16 cellular contexts compared by ENCODE assay signal in the genomic region with DNA sequence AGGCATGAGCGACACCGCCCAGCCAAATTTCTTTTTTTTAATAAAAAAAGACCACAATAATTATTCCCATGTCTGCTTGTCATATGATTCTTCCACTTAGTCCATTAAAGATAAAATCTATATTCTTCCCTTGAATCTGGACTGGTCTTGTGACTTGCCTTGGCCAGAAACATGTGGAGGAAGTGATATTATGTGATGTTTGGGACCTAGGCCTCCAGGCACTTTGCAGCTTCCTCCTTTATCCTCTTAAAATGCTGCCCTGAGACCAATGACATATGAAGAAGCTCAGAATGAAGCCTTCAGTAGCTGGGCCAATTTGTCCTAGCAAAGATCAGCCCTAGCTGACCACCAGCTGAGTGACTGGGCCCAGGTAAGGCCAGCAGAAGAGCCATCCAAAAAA.
DNase-seq lines count a peak whose midpoint lies in the region; ATAC-seq and TF ChIP-seq lines count a peak whose summit lies in the region.
"Had no signal": no experiment of that assay in that cellular context is flagged by ENCODE, and none has a peak within 500 bp of the region (broad histone marks: within the 10 kb centered on the region; RNA-seq: fewer than 3 reads in every experiment).

No MANE protein-coding gene starts in this region.

- no peak overlapping the region for H3K4me2 ChIP-seq in Loucy (ENCODE audit: low read depth, low read length, poor library complexity, severe bottlenecking)
- H3K4me2 ChIP-seq: A549, GM23338 had no signal

- no peak for TF ChIP-seq CTCF in 22Rv1 (IDR thresholded peaks at IDR 0.05)
- TF ChIP-seq CTCF in Loucy (conservative IDR thresholded peaks at IDR 0.05; ENCODE audit: low read length) = no peak
- no peak for TF ChIP-seq CTCF in spleen (IDR thresholded peaks at IDR 0.05 in 8 of 11, conservative IDR thresholded peaks at IDR 0.05 in 3 of 11)

- no peaks in the 10 kb centered on the region for H3K9me2 ChIP-seq in Loucy (replicated peaks; ENCODE audit: low read depth, low read length)

- DNase-seq in CMK (ENCODE audit: low read depth) = peak; percentile 29
- DNase-seq in UCSD-AML1 (lab: John Stamatoyannopoulos, UW; ENCODE audit: unreplicated experiment) = peak; percentile 13
- no peak for DNase-seq in H7
- no peak for DNase-seq in spleen
- no peak for DNase-seq in naive thymus-derived CD4-positive, alpha-beta T cell
- no peak for DNase-seq in globus pallidus (ENCODE audit: low spot score)
- DNase-seq: BE2C, DMS79, EL, H9 had no signal

- intact Hi-C loops in spleen (cut with DNase I; ENCODE audit: low total_unique reads) = no loop called here
- intact Hi-C loops in naive thymus-derived CD4-positive, alpha-beta T cell (cut with micrococcal nuclease) = no loop called here

- H3K27ac Mint-ChIP-seq in naive thymus-derived CD4-positive, alpha-beta T cell = peak overlapping the region in 1 of 9 donors; percentile 2
- H3K27ac Mint-ChIP-seq: CD14-positive monocyte, GM23338, H9 had no signal

- no peak for ATAC-seq in naive thymus-derived CD4-positive, alpha-beta T cell
- ATAC-seq: A549, GM23338, HepG2 had no signal

- H3K27ac ChIP-seq in 22Rv1 (peak overlapping the region; percentile 90), spleen (no peak overlapping the region)
- H3K27ac ChIP-seq in naive thymus-derived CD4-positive, alpha-beta T cell (ENCODE audit: low read depth, low read length) = no peak overlapping the region
- H3K27ac ChIP-seq: A549 had no signal

- peaks cover 4 to 34% (median 18%) of the 10 kb centered on the region in 7 donors for H3K4me1 Mint-ChIP-seq in naive thymus-derived CD4-positive, alpha-beta T cell
- H3K4me1 Mint-ChIP-seq: CD14-positive monocyte, GM23338, H9 had no signal

- no peak overlapping the region for H3K4me3 Mint-ChIP-seq in naive thymus-derived CD4-positive, alpha-beta T cell
- H3K4me3 Mint-ChIP-seq: CD14-positive monocyte, GM23338, H9 had no signal

- TF ChIP-seq POLR2A in spleen (IDR thresholded peaks at IDR 0.05) = no peak

- H3K9ac ChIP-seq in Loucy (ENCODE audit: low read depth, low read length, poor library complexity, severe bottlenecking) = no peak overlapping the region

- 88 to 98% (median 97%) methylated on average over 2 of the region's 2 CpGs for WGBS in spleen, 5 donors

- H3K4me1 ChIP-seq in Loucy (ENCODE audit: insufficient read depth, low read length, poor library complexity, severe bottlenecking) = peaks cover 3% of the 10 kb centered on the region
- H3K4me1 ChIP-seq in spleen = no peaks in the 10 kb centered on the region
- H3K4me1 ChIP-seq in naive thymus-derived CD4-positive, alpha-beta T cell (ENCODE audit: control insufficient read depth in 2 of 2, insufficient read depth in 2 of 2, low read length in 2 of 2) = no peaks in the 10 kb centered on the region
- H3K4me1 ChIP-seq: A549, BE2C had no signal

- no peaks in the 10 kb centered on the region for H3K27me3 Mint-ChIP-seq in naive thymus-derived CD4-positive, alpha-beta T cell

- H3K36me3 Mint-ChIP-seq in naive thymus-derived CD4-positive, alpha-beta T cell = peaks cover 23 to 81% (median 74%) of the 10 kb centered on the region in 5 donors
- H3K36me3 Mint-ChIP-seq: CD14-positive monocyte had no signal

- CTCF ChIA-PET in naive thymus-derived CD4-positive, alpha-beta T cell (lab: Charles Lee) = no interaction called here

- H3K79me2 ChIP-seq in Loucy (ENCODE audit: insufficient read depth, low read length) = no peaks in the 10 kb centered on the region

- H3K27me3 ChIP-seq in Loucy (ENCODE audit: insufficient read depth, low read length, poor library complexity, severe bottlenecking) (no peaks in the 10 kb centered on the region), H7 (ENCODE audit: control insufficient read depth, insufficient read depth, low read length) (no peaks in the 10 kb centered on the region), spleen (replicated peaks in 1 of 7) (no peaks in the 10 kb centered on the region)
- no peaks in the 10 kb centered on the region for H3K27me3 ChIP-seq in naive thymus-derived CD4-positive, alpha-beta T cell (ENCODE audit: control insufficient read depth in 2 of 2, insufficient read depth in 2 of 2, low read length in 2 of 2)
- H3K27me3 ChIP-seq: BE2C had no signal

- H3K4me3 ChIP-seq in Loucy (ENCODE audit: low read length, poor library complexity, severe bottlenecking) = no peak overlapping the region
- no peak overlapping the region for H3K4me3 ChIP-seq in H7 (ENCODE audit: insufficient read depth, low read depth, low read length)
- no peak overlapping the region for H3K4me3 ChIP-seq in spleen
- H3K4me3 ChIP-seq in naive thymus-derived CD4-positive, alpha-beta T cell (ENCODE audit: low read length) = no peak overlapping the region
- H3K4me3 ChIP-seq: A549, GM23338 had no signal

- no peaks in the 10 kb centered on the region for H3K36me3 ChIP-seq in Loucy (ENCODE audit: insufficient read depth, low read length)
- no peaks in the 10 kb centered on the region for H3K36me3 ChIP-seq in H7 (replicated peaks; ENCODE audit: control insufficient read depth, insufficient read depth, low read length)
- H3K36me3 ChIP-seq in spleen = peaks cover 0 to 5% (median 0%) of the 10 kb centered on the region in 6 donors
- H3K36me3 ChIP-seq in naive thymus-derived CD4-positive, alpha-beta T cell (ENCODE audit: control insufficient read depth in 2 of 3, insufficient read depth in 3 of 3, low read length in 3 of 3) = peaks cover 0 to 22% (median 0%) of the 10 kb centered on the region in 3 experiments
- H3K36me3 ChIP-seq: BE2C had no signal

- no peaks in the 10 kb centered on the region for H3F3A ChIP-seq in Loucy (ENCODE audit: low read depth)

- H3K9me3 ChIP-seq in Loucy (ENCODE audit: insufficient read depth, low read depth, low read length) (no peaks in the 10 kb centered on the region), spleen (peaks cover 0 to 9% (median 0%) of the 10 kb centered on the region in 8 donors)
- peaks cover 0 to 3% (median 0%) of the 10 kb centered on the region in 3 experiments for H3K9me3 ChIP-seq in naive thymus-derived CD4-positive, alpha-beta T cell (ENCODE audit: control insufficient read depth in 2 of 3, low read length in 3 of 3)
- H3K9me3 ChIP-seq: A549, BE2C had no signal

- POLR2A ChIA-PET in naive thymus-derived CD4-positive, alpha-beta T cell (lab: Charles Lee) = no interaction called here

- H4K20me1 ChIP-seq in Loucy (ENCODE audit: insufficient read depth, low read length, poor library complexity, severe bottlenecking) = no peaks in the 10 kb centered on the region

- H3K9me3 Mint-ChIP-seq in naive thymus-derived CD4-positive, alpha-beta T cell = peaks cover 5 to 51% (median 27%) of the 10 kb centered on the region in 11 donors
- H3K9me3 Mint-ChIP-seq: GM23338 had no signal

- 0 out of 2 replicates have a peak overlapping the region, but pooled peaks have one; percentile 44 for H2AFZ ChIP-seq in Loucy (ENCODE audit: low read length)
- H2AFZ ChIP-seq: GM23338 had no signal

Comparison
In these comparisons a context has a peak if more than half of its experiments do, and no peak if none do; other contexts are left out.
1. DNase-seq: peak in CMK (single experiment) and UCSD-AML1 (single experiment); none in H7 (single experiment), spleen (single experiment), naive thymus-derived CD4-positive, alpha-beta T cell (0 of 9) and globus pallidus (single experiment).